8 cellular contexts compared by ENCODE assay signal in the genomic region with DNA sequence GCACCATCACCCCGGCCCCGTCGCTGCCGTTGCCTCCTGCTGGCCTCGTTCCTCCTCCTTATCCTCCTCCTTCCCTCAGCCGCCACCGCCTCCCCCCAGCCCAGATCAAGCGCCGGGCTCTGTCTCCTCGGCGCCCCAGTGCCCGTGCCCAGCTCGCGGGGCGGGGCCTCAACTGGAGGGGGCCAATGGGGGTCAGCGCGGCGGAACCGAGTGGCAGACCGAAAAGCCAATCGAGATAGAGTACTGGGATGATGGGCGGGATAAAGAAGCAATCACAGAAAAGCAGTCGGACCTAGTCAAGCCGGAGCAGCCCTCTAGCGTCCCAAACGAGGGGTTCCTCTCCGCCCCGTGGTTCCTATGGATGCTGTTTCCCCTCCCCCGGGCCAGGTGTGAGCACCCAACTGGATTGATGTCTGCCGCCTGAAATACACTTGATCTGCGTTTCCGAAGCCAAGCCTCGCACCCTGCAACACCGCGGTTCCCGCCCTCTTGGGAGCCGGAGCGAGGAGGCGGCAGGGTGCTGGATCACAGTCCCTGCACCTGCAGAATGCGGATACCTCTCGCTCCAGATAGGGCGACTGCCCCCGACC. TPM values are rescaled to one million over a fixed set of nuclear protein-coding genes. Genes with fewer than 3 reads are reported as not detected.
A peak's percentile ranks its signal among the peaks of the same experiment; 100 is the strongest.
DNase-seq lines count a peak whose midpoint lies in the region; ATAC-seq and TF ChIP-seq lines count a peak whose summit lies in the region.

A gene (minus strand): TSS at position 121 of the 590 bp plus-strand sequence.

- intact Hi-C loops in left cardiac atrium (cut with DNase I) = no loop called here

- TF ChIP-seq CTCF in GM06990 (IDR thresholded peaks at IDR 0.05; ENCODE audit: insufficient read depth, low read length, poor library complexity, severe bottlenecking) = peak; percentile 31
- peak; percentile 43 for TF ChIP-seq CTCF in HFFc6 (IDR thresholded peaks at IDR 0.05)
- TF ChIP-seq CTCF in tibial nerve (IDR thresholded peaks at IDR 0.05) = peak; percentile 15 to 68 (median 39)

- peak; percentile 88 for DNase-seq in GM06990 (ENCODE audit: extremely low read depth, insufficient read length)
- DNase-seq in HFFc6 = peak; percentile 91
- peak; percentile 94 for DNase-seq in NCI-H1105 (lab: John Stamatoyannopoulos, UW)
- DNase-seq in T-helper 1 cell = peak; percentile 59 to 90 (median 77)
- DNase-seq in amniotic stem cell (lab: John Stamatoyannopoulos, UW) = peak; percentile 89
- DNase-seq in left cardiac atrium = peak; percentile 87
- peak; percentile 95 for DNase-seq in pons (ENCODE audit: low spot score)
- peak; percentile 56 to 65 for DNase-seq in tibial nerve (ENCODE audit: low spot score in 2 of 2)

- H3K27me3 ChIP-seq in GM06990 (replicated peaks; ENCODE audit: control insufficient read depth, insufficient read depth, low read length) (no peaks in the 10 kb centered on the region), tibial nerve (peaks cover 0 to 47% of the 10 kb centered on the region in 2 donors)

- no peaks in the 10 kb centered on the region for H3K9me3 Mint-ChIP-seq in HFFc6

- H3K27me3 Mint-ChIP-seq in HFFc6 (ENCODE audit: insufficient read depth) = peaks cover 13% of the 10 kb centered on the region

- peak within 1 kb of the TSS; percentile 59; the same call in 1 of the 2 replicates for H3K27ac Mint-ChIP-seq in HFFc6

- peak; percentile 99 for ATAC-seq in left cardiac atrium

- H3K4me1 ChIP-seq in tibial nerve = peaks cover 0 to 30% (median 11%) of the 10 kb centered on the region in 4 donors

- peak; percentile 44 to 75 for TF ChIP-seq POLR2A in tibial nerve (IDR thresholded peaks at IDR 0.05)

- H3K9me3 ChIP-seq in tibial nerve = no peaks in the 10 kb centered on the region

- peaks cover 20% of the 10 kb centered on the region for H3K4me1 Mint-ChIP-seq in HFFc6 (ENCODE audit: low read depth)

- H3K4me3 Mint-ChIP-seq in HFFc6 = peak within 1 kb of the TSS; percentile 92

- no peaks in the 10 kb centered on the region for H3K36me3 Mint-ChIP-seq in HFFc6 (ENCODE audit: low read depth)

- H3K27ac ChIP-seq in tibial nerve = peak within 1 kb of the TSS; percentile 3 to 84 (median 71)

- 2% methylated on average over 35 to 42 of the region's 43 CpGs for WGBS in tibial nerve, 2 donors

- H3K36me3 ChIP-seq in GM06990 (ENCODE audit: control insufficient read depth, insufficient read depth, low read length) (no peaks in the 10 kb centered on the region), tibial nerve (no peaks in the 10 kb centered on the region)

- peak within 1 kb of the TSS; percentile 67 for H3K4me3 ChIP-seq in GM06990 (replicated peaks; ENCODE audit: low read depth, low read length)
- peak within 1 kb of the TSS; percentile 50 to 67 (median 61) for H3K4me3 ChIP-seq in tibial nerve

- TF ChIP-seq EP300 in tibial nerve (IDR thresholded peaks at IDR 0.05) = peak in 1 of 2 donors; percentile 95

RNA-seq across cellular contexts. Expression of the gene that starts here (rescaled TPM):
- total RNA-seq in HFFc6 (2021; fragmentation: NEBNext Ultra II Directional; extraction: Animal tissue kit (Norgen Biotek cat#: 25700)) = 1 to 10 TPM in 1 of 6 experiments, under 1 TPM in 5; 0.67 to 1.1 (median 0.94) TPM
- total RNA-seq in left cardiac atrium (10 to 100 TPM in 1 of 2 donors, 1 to 10 TPM in 1; 9.1 to 25.1 TPM), tibial nerve (1 to 10 TPM; 2.9 to 5.4 (median 3.8) TPM)

Comparison
In these comparisons a context has a peak if more than half of its experiments do, and no peak if none do; other contexts are left out.
1. Peak in every context shown above with its lines: DNase-seq, ATAC-seq, H3K4me3 ChIP-seq and H3K27ac ChIP-seq.